ENCODE assay signal across 8 cellular contexts in genomic region chrX:39869846-39870601, GRCh38.
DNase-seq lines count a peak whose midpoint lies in the region; ATAC-seq lines count a peak whose summit lies in the region.

No MANE protein-coding gene starts in this region.

- intact Hi-C loops in activated naive CD4-positive, alpha-beta T cell treated with anti-CD3 and anti-CD28 coated beads for 36 hours (cut with micrococcal nuclease), result loop anchor here (1.0 to 10.0 kb wide), 7 partner anchors 10 to 1465 kb away; partner anchors contain the start of genes BCOR and DDX3X

- peaks cover 44% of the 10 kb centered on the region for H3K4me1 Mint-ChIP-seq in activated naive CD4-positive, alpha-beta T cell treated with anti-CD3 and anti-CD28 coated beads for 36 hours (ENCODE audit: low read depth)

- H3K27me3 Mint-ChIP-seq in activated naive CD4-positive, alpha-beta T cell treated with anti-CD3 and anti-CD28 coated beads for 36 hours (ENCODE audit: low read depth), result no peaks in the 10 kb centered on the region

- ATAC-seq in HG02885 (IDR thresholded peaks at IDR 0.05; ENCODE audit: poor library complexity, unreplicated experiment), result no peak
- no peak for ATAC-seq in GM18861 (IDR thresholded peaks at IDR 0.05; ENCODE audit: unreplicated experiment)

- no peaks in the 10 kb centered on the region for H3K36me3 ChIP-seq in H7 (replicated peaks; ENCODE audit: control insufficient read depth, insufficient read depth, low read length)

- H3K27ac Mint-ChIP-seq in activated naive CD4-positive, alpha-beta T cell treated with anti-CD3 and anti-CD28 coated beads for 36 hours, result peak overlapping the region; percentile 82

- H3K9me3 Mint-ChIP-seq in activated naive CD4-positive, alpha-beta T cell treated with anti-CD3 and anti-CD28 coated beads for 36 hours, result no peaks in the 10 kb centered on the region

- no peak overlapping the region for H3K4me3 ChIP-seq in H7 (ENCODE audit: insufficient read depth, low read depth, low read length)

- peak overlapping the region; percentile 42 for H3K4me3 Mint-ChIP-seq in activated naive CD4-positive, alpha-beta T cell treated with anti-CD3 and anti-CD28 coated beads for 36 hours

- CTCF ChIA-PET in activated naive CD4-positive, alpha-beta T cell treated with anti-CD3 and anti-CD28 coated beads for 36 hours (lab: Charles Lee), result no interaction called here

- H3K36me3 Mint-ChIP-seq in activated naive CD4-positive, alpha-beta T cell treated with anti-CD3 and anti-CD28 coated beads for 36 hours (ENCODE audit: low read depth), result no peaks in the 10 kb centered on the region

- H3K27me3 ChIP-seq in H7 (ENCODE audit: control insufficient read depth, insufficient read depth, low read length), result no peaks in the 10 kb centered on the region

- DNase-seq in EH (ENCODE audit: low read depth) (peak; percentile 59), T follicular helper cell (ENCODE audit: low read depth) (peak; percentile 32), H7 (no peak), midbrain (lab: John Stamatoyannopoulos, UW) (no peak)
- DNase-seq in activated naive CD4-positive, alpha-beta T cell treated with anti-CD3 and anti-CD28 coated beads for 36 hours, result peak; percentile 86
- DNase-seq in stimulated activated CD4-positive, alpha-beta T cell treated with anti-CD3 and anti-CD28 coated beads, Interleukin-12 subunit alpha, Interleukin-12 subunit beta, amount 100 ng/mL, for 4 hours, result peak; percentile 50

Comparison
In these comparisons a context has a peak if more than half of its experiments do, and no peak if none do; other contexts are left out.
1. DNase-seq: peak in EH (single experiment), T follicular helper cell (single experiment), activated naive CD4-positive, alpha-beta T cell treated with anti-CD3 and anti-CD28 coated beads for 36 hours (single experiment) and stimulated activated CD4-positive, alpha-beta T cell treated with anti-CD3 and anti-CD28 coated beads, Interleukin-12 subunit alpha, Interleukin-12 subunit beta, amount 100 ng/mL, for 4 hours (single experiment); none in H7 (single experiment) and midbrain (single experiment).